Comparison of ENCODE assay signal across 19 cellular contexts in genomic region chr4:170004656-170005250, GRCh38. TPM values are rescaled to one million over a fixed set of nuclear protein-coding genes. Genes with fewer than 3 reads are reported as not detected.
A peak's percentile ranks its signal among the peaks of the same experiment; 100 is the strongest.
DNase-seq lines count a peak whose midpoint lies in the region; TF ChIP-seq lines count a peak whose summit lies in the region.
"Had no signal": no experiment of that assay in that cellular context is flagged by ENCODE, and none has a peak within 500 bp of the region (broad histone marks: within the 10 kb centered on the region; RNA-seq: fewer than 3 reads in every experiment).

No MANE protein-coding gene starts in this region.

- no peak overlapping the region for H4K91ac ChIP-seq in H9 (ENCODE audit: insufficient read length, low read depth, low read length)

- H2BK15ac ChIP-seq in H9 (ENCODE audit: low read depth, low read length) = no peak overlapping the region

- H4K5ac ChIP-seq in H9 (ENCODE audit: insufficient read length, low read depth, low read length) = no peak overlapping the region

- no peak overlapping the region for H3K4ac ChIP-seq in H9 (ENCODE audit: low read depth, low read length)

- H2BK120ac ChIP-seq in H9 (ENCODE audit: low read depth, low read length, poor library complexity, severe bottlenecking) = no peak overlapping the region

- no peak overlapping the region for H3K14ac ChIP-seq in H9 (ENCODE audit: insufficient read depth, low read length)

- H3K9me3 Mint-ChIP-seq in H9 = no peaks in the 10 kb centered on the region
- H3K9me3 Mint-ChIP-seq: neural crest cell; stimulated activated effector memory CD8-positive, alpha-beta T cell treated with anti-CD3 and anti-CD28 coated beads, Interleukin-12 subunit alpha, Interleukin-12 subunit beta, amount 100 ng/mL, for 72 hours had no signal

- H3K23me2 ChIP-seq in H9 (ENCODE audit: insufficient read length, low read depth, low read length, poor library complexity, severe bottlenecking) = no peaks in the 10 kb centered on the region

- no peaks in the 10 kb centered on the region for H3K27me3 ChIP-seq in H9 (ENCODE audit: insufficient read depth, low read length)

- H3K4me3 Mint-ChIP-seq in H9 = no peak overlapping the region
- H3K4me3 Mint-ChIP-seq: activated naive CD8-positive, alpha-beta T cell; neural crest cell; stimulated activated effector memory CD8-positive, alpha-beta T cell treated with anti-CD3 and anti-CD28 coated beads, Interleukin-12 subunit alpha, Interleukin-12 subunit beta, amount 100 ng/mL, for 72 hours had no signal

- H3K4me2 ChIP-seq in H9 (ENCODE audit: insufficient read depth, insufficient read length, low read length) = no peak overlapping the region

- no peak overlapping the region for H3T11ph ChIP-seq in H9 (ENCODE audit: low read length)

- DNase-seq in H9 = no peak
- peak; percentile 21 for DNase-seq in fibroblast of peridontal ligament (ENCODE audit: extremely low read depth)
- peak in 10 of 49 donors; percentile 8 to 67 (median 31) for DNase-seq in substantia nigra (lab: John Stamatoyannopoulos, UW)
- no peak for DNase-seq in DMS 273 (lab: John Stamatoyannopoulos, UW; ENCODE audit: unreplicated experiment)
- no peak for DNase-seq in stimulated activated CD4-positive, alpha-beta T cell treated with anti-CD3 and anti-CD28 coated beads, Interleukin-4, amount 100 ng/mL, for 24 hours
- no peak for DNase-seq in SW480 (ENCODE audit: low spot score)
- DNase-seq: activated CD4-positive, alpha-beta T cell treated with anti-CD3 and anti-CD28 coated beads, Interleukin-2, amount 50 U/mL, for 48 hours; AML-193; central memory CD4-positive, alpha-beta T cell; COR-L47; kidney glomerular epithelial cell; stimulated activated CD4-positive, alpha-beta T cell treated with anti-CD3 and anti-CD28 coated beads, Interleukin-12 subunit alpha, Interleukin-12 subunit beta, amount 100 ng/mL, for 4 hours; T-helper 1 cell; trophoblast cell had no signal

- peaks cover 7% of the 10 kb centered on the region; the same call in 1 of the 2 replicates for H3K4me1 ChIP-seq in H9 (ENCODE audit: insufficient read depth, low read length)

- WGBS in H9 (ENCODE audit: extremely low coverage, insufficient read length, low lambda C conversion rate) = no CpG with 5 or more reads among the region's 5 CpGs

- H3K36me3 Mint-ChIP-seq in H9 (ENCODE audit: insufficient read depth in 1 of 3, low read depth in 3 of 3) = no peaks in the 10 kb centered on the region
- H3K36me3 Mint-ChIP-seq: stimulated activated effector memory CD8-positive, alpha-beta T cell treated with anti-CD3 and anti-CD28 coated beads, Interleukin-12 subunit alpha, Interleukin-12 subunit beta, amount 100 ng/mL, for 72 hours had no signal

- H3K56ac ChIP-seq in H9 (ENCODE audit: insufficient read length, low read depth, low read length) = no peak overlapping the region

- no peaks in the 10 kb centered on the region for H4K20me1 ChIP-seq in H9 (ENCODE audit: control insufficient read depth, insufficient read depth, insufficient read length)

- no peaks in the 10 kb centered on the region for H3K79me1 ChIP-seq in H9 (ENCODE audit: insufficient read depth, low read depth, low read length, poor library complexity, severe bottlenecking)

- H4K8ac ChIP-seq in H9 (replicated peaks; ENCODE audit: insufficient read length, low read depth, low read length) = no peak overlapping the region

- no peak overlapping the region for H2AFZ ChIP-seq in H9 (ENCODE audit: low read length)

- no peaks in the 10 kb centered on the region for H3K9me3 ChIP-seq in H9 (ENCODE audit: control insufficient read depth, low read depth, low read length)

- no peak overlapping the region for H3K18ac ChIP-seq in H9 (ENCODE audit: insufficient read length, low read depth, low read length)

- peak overlapping the region in 2 of 3 experiments; percentile 20 to 65; a peak in 2 of 7 replicates for H3K27ac Mint-ChIP-seq in H9
- H3K27ac Mint-ChIP-seq: activated naive CD8-positive, alpha-beta T cell; stimulated activated effector memory CD8-positive, alpha-beta T cell treated with anti-CD3 and anti-CD28 coated beads, Interleukin-12 subunit alpha, Interleukin-12 subunit beta, amount 100 ng/mL, for 72 hours had no signal

- H3K23ac ChIP-seq in H9 (ENCODE audit: insufficient read length, low read depth, low read length) = no peak overlapping the region

- H3K27me3 Mint-ChIP-seq in H9 (ENCODE audit: low read depth) = no peaks in the 10 kb centered on the region; the same call in 1 of the 2 replicates

- H3K27ac ChIP-seq in H9 (ENCODE audit: insufficient read length, low read depth, low read length) (no peak overlapping the region), angular gyrus (ENCODE audit: low read depth, low read length) (peak overlapping the region; percentile 22), substantia nigra (ENCODE audit: low read depth, low read length, poor library complexity, severe bottlenecking) (peak overlapping the region; percentile 41)
- H3K27ac ChIP-seq: VCaP had no signal

- H2AK5ac ChIP-seq in H9 (ENCODE audit: insufficient read length, low read length) = no peak overlapping the region

- no peak overlapping the region for H3K9ac ChIP-seq in H9 (ENCODE audit: extremely low read depth, insufficient read length, low read length)

- H2BK12ac ChIP-seq in H9 (ENCODE audit: insufficient read length, low read depth, low read length) = no peak overlapping the region

- no peaks in the 10 kb centered on the region for H3K79me2 ChIP-seq in H9 (ENCODE audit: insufficient read depth, low read length)

- peaks cover 10 to 15% of the 10 kb centered on the region in 2 experiments for H3K4me1 Mint-ChIP-seq in H9
- H3K4me1 Mint-ChIP-seq: stimulated activated effector memory CD8-positive, alpha-beta T cell treated with anti-CD3 and anti-CD28 coated beads, Interleukin-12 subunit alpha, Interleukin-12 subunit beta, amount 100 ng/mL, for 72 hours had no signal

- no peak overlapping the region for H2BK20ac ChIP-seq in H9 (ENCODE audit: low read depth, low read length, poor library complexity, severe bottlenecking)

- TF ChIP-seq CTCF in H9 (conservative IDR thresholded peaks at IDR 0.05) = no peak

- H2BK5ac ChIP-seq in H9 (ENCODE audit: insufficient read length, low read length) = no peak overlapping the region

RNA-seq across cellular contexts. Expression of gene MFAP3L, which starts 21.4 kb away (rescaled TPM):
- total RNA-seq in H9 (2021) = 5.1 and 5.4 TPM in 2 replicates
